ENCODE assay signal across 8 cellular contexts in the genomic region with DNA sequence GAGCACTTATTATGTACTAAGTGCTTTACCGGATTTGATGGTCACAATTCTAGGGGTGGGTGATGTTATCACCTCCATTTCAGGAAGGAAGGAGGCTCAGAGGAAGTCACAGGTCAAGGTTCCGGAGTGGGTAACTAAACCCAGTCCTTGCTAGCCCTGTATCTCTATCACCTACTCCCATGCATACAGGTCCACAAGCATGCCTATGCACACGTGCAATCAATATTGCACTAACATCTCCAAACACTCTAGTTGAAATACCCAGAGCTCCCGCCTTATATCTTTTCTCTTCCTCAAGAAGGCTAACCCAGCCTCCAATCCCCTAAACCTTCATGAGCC. TPM values are rescaled to one million over a fixed set of nuclear protein-coding genes. Genes with fewer than 3 reads are reported as not detected.
DNase-seq lines count a peak whose midpoint lies in the region; ATAC-seq and TF ChIP-seq lines count a peak whose summit lies in the region.

No MANE protein-coding gene starts in this region.

- WGBS in neuronal stem cell (ENCODE audit: extremely low coverage in 2 of 2, insufficient read length in 2 of 2, insufficient replicate concordance in 1 of 2), 2 donors, result no CpG with 5 or more reads among the region's 4 CpGs

- POLR2A ChIA-PET in Panc1 (lab: Charles Lee), result interaction anchor here (0.5 kb wide), 1 partner anchor 443 kb away, joined by 8 read pairs; no protein-coding TSS in a partner anchor

- intact Hi-C loops in Panc1 (cut with micrococcal nuclease; ENCODE audit: unreplicated experiment), result no loop called here

- no peaks in the 10 kb centered on the region for H3K27me3 ChIP-seq in Panc1 (ENCODE audit: control insufficient read depth, insufficient read depth, low read length)
- no peaks in the 10 kb centered on the region for H3K27me3 ChIP-seq in endocrine pancreas (ENCODE audit: control insufficient read depth, insufficient read depth, low read length)
- peaks cover 0 to 7% (median 0%) of the 10 kb centered on the region in 3 experiments for H3K27me3 ChIP-seq in neuronal stem cell (ENCODE audit: control insufficient read depth in 3 of 3, insufficient read depth in 3 of 3, low read depth in 1 of 3, low read length in 3 of 3)

- H3K4me2 ChIP-seq in neuronal stem cell (ENCODE audit: insufficient read depth, low read length, poor library complexity, severe bottlenecking), result peak overlapping the region; percentile 45

- H3K4ac ChIP-seq in neuronal stem cell (ENCODE audit: low read length), result no peak overlapping the region

- peak overlapping the region; percentile 65 for H3K9ac ChIP-seq in endocrine pancreas (ENCODE audit: control insufficient read depth, insufficient read depth, low read length)
- no peak overlapping the region for H3K9ac ChIP-seq in neuronal stem cell (ENCODE audit: low read depth, low read length, poor library complexity)

- H2BK12ac ChIP-seq in neuronal stem cell (ENCODE audit: low read length), result no peak overlapping the region

- no peaks in the 10 kb centered on the region for H3K79me1 ChIP-seq in neuronal stem cell (ENCODE audit: low read depth, low read length)

- H2BK5ac ChIP-seq in neuronal stem cell (ENCODE audit: low read length), result no peak overlapping the region

- no peak overlapping the region for H3K14ac ChIP-seq in neuronal stem cell (ENCODE audit: low read length)

- TF ChIP-seq CTCF in Panc1 (IDR thresholded peaks at IDR 0.05), result no peak

- H3K27ac ChIP-seq in Panc1 (ENCODE audit: low read length) (peak overlapping the region; percentile 46), neuronal stem cell (replicated peaks; ENCODE audit: low read length) (no peak overlapping the region)

- H3K4me3 ChIP-seq in Panc1 (ENCODE audit: low read depth in 2 of 2, low read length in 2 of 2) (peak overlapping the region; percentile 59 to 61), endocrine pancreas (ENCODE audit: control insufficient read depth, insufficient read depth, low read length) (peak overlapping the region; percentile 86), neuronal stem cell (ENCODE audit: low read length in 2 of 2) (peak overlapping the region; percentile 50 to 78)

- peak overlapping the region; percentile 47 for H2AFZ ChIP-seq in neuronal stem cell (ENCODE audit: low read length)

- H3K4me1 ChIP-seq in Panc1 (ENCODE audit: control insufficient read depth, insufficient read depth, low read length) (peaks cover 11% of the 10 kb centered on the region; the same call in 1 of the 2 replicates), endocrine pancreas (ENCODE audit: control insufficient read depth, insufficient read depth, low read length) (peaks cover 4% of the 10 kb centered on the region), neuronal stem cell (ENCODE audit: control insufficient read depth in 2 of 2, insufficient read depth in 1 of 2, low read depth in 1 of 2, low read length in 2 of 2) (peaks cover 3 to 17% of the 10 kb centered on the region in 2 donors)

- H2BK120ac ChIP-seq in neuronal stem cell (ENCODE audit: low read depth, low read length), result no peak overlapping the region

- no peak overlapping the region for H3K23ac ChIP-seq in neuronal stem cell (ENCODE audit: low read depth, low read length, poor library complexity)

- H3K36me3 ChIP-seq in Panc1 (ENCODE audit: control insufficient read depth, insufficient read depth, low read length) (no peaks in the 10 kb centered on the region), endocrine pancreas (ENCODE audit: control insufficient read depth, insufficient read depth, low read length) (no peaks in the 10 kb centered on the region), neuronal stem cell (replicated peaks in 1 of 2; ENCODE audit: control insufficient read depth in 2 of 2, insufficient read depth in 2 of 2, low read length in 2 of 2) (no peaks in the 10 kb centered on the region)

- CTCF ChIA-PET in Panc1 (lab: Charles Lee), result no interaction called here

- no peak overlapping the region for H2AK5ac ChIP-seq in neuronal stem cell (ENCODE audit: low read depth, low read length)

- H2BK15ac ChIP-seq in neuronal stem cell (ENCODE audit: low read length), result no peak overlapping the region

- ATAC-seq in GM18909 (IDR thresholded peaks at IDR 0.05; ENCODE audit: poor library complexity, unreplicated experiment) (peak; percentile 16), Panc1 (peak; percentile 25; the same call in 1 of the 2 replicates), HG03280 (IDR thresholded peaks at IDR 0.05; ENCODE audit: unreplicated experiment) (no peak), HG03095 (IDR thresholded peaks at IDR 0.05; ENCODE audit: unreplicated experiment) (no peak)

- H4K91ac ChIP-seq in neuronal stem cell (ENCODE audit: low read depth, low read length, poor library complexity), result no peak overlapping the region

- peak overlapping the region; percentile 11 for H3K18ac ChIP-seq in neuronal stem cell (ENCODE audit: low read length)

- DNase-seq in Panc1 (ENCODE audit: low read depth, low spot score), result no peak
- DNase-seq in neuronal stem cell (ENCODE audit: low spot score), result no peak
- no peak for DNase-seq in UCSD-AML1 (lab: John Stamatoyannopoulos, UW; ENCODE audit: unreplicated experiment)
- DNase-seq in AG08396 (ENCODE audit: low spot score), result no peak

- no peak overlapping the region for H4K8ac ChIP-seq in neuronal stem cell (ENCODE audit: low read depth, low read length)

- in situ Hi-C loops in Panc1 (cut with HindIII; ENCODE audit: low pct_unique_long_range_greater_than_20kb, low sequenced_read_pairs), result no loop called here

- H3K9me3 ChIP-seq in Panc1 (ENCODE audit: control insufficient read depth, insufficient read depth, low read depth, low read length) (no peaks in the 10 kb centered on the region), endocrine pancreas (ENCODE audit: control insufficient read depth, low read length) (no peaks in the 10 kb centered on the region), neuronal stem cell (replicated peaks in 1 of 2; ENCODE audit: control insufficient read depth in 2 of 2, insufficient read depth in 1 of 2, low read depth in 1 of 2, low read length in 2 of 2) (peaks cover 0 to 7% of the 10 kb centered on the region in 2 donors)

- BruUV-seq in Panc1 (replicated peaks; lab: Mats Ljungman, UMichigan), result TSS peak; percentile 92

RNA-seq across cellular contexts. Expression of gene FOSB, which starts 17.8 kb away (rescaled TPM):
- total RNA-seq in Panc1 (2021; ENCODE audit: unreplicated experiment), result 13.4 TPM
- polyA plus RNA-seq in Panc1 (2012; ENCODE audit: insufficient read length), result 6.1 TPM
- polyA plus RNA-seq in neuronal stem cell (2013, experiment 1 of 2), result 8.5 TPM
- 8.7 TPM for polyA plus RNA-seq in neuronal stem cell (2013, experiment 2 of 2)

RNA-seq across cellular contexts. Expression of gene ERCC1, which starts 26.3 kb away (rescaled TPM):
- total RNA-seq in Panc1 (2021; ENCODE audit: unreplicated experiment), result 80.3 TPM
- polyA plus RNA-seq in Panc1 (2012; ENCODE audit: insufficient read length), result 101 TPM
- polyA plus RNA-seq in neuronal stem cell (2013, experiment 1 of 2), result 90.0 TPM
- 87.6 TPM for polyA plus RNA-seq in neuronal stem cell (2013, experiment 2 of 2)

RNA-seq across cellular contexts. Expression of gene POLR1G, which starts 43.6 kb away (rescaled TPM):
- 27.8 TPM for total RNA-seq in Panc1 (2021; ENCODE audit: unreplicated experiment)
- 20.6 TPM for polyA plus RNA-seq in Panc1 (2012; ENCODE audit: insufficient read length)
- 6.4 TPM for polyA plus RNA-seq in neuronal stem cell (2013, experiment 1 of 2)
- polyA plus RNA-seq in neuronal stem cell (2013, experiment 2 of 2), result 6.4 TPM

RNA-seq across cellular contexts. Expression of gene PPP1R13L, which starts 45.1 kb away (rescaled TPM):
- total RNA-seq in Panc1 (2021; ENCODE audit: unreplicated experiment), result 39.1 TPM
- 62.4 TPM for polyA plus RNA-seq in Panc1 (2012; ENCODE audit: insufficient read length)
- 11.0 TPM for polyA plus RNA-seq in neuronal stem cell (2013, experiment 1 of 2)
- polyA plus RNA-seq in neuronal stem cell (2013, experiment 2 of 2), result 9.8 TPM

RNA-seq across cellular contexts. Expression of gene RTN2, which starts 46.8 kb away (rescaled TPM):
- 15.6 TPM for total RNA-seq in Panc1 (2021; ENCODE audit: unreplicated experiment)
- 31.9 TPM for polyA plus RNA-seq in Panc1 (2012; ENCODE audit: insufficient read length)
- 9.5 TPM for polyA plus RNA-seq in neuronal stem cell (2013, experiment 1 of 2)
- 10.0 TPM for polyA plus RNA-seq in neuronal stem cell (2013, experiment 2 of 2)

Comparison
In these comparisons a context has a peak if more than half of its experiments do, and no peak if none do; other contexts are left out.
1. ATAC-seq: peak in GM18909 (single experiment) and Panc1 (single experiment); none in HG03280 (single experiment) and HG03095 (single experiment).
2. Peak in every context shown above with its lines, with median percentiles within 50 percentile points of each other: H3K4me3 ChIP-seq.